In the genomic region with DNA sequence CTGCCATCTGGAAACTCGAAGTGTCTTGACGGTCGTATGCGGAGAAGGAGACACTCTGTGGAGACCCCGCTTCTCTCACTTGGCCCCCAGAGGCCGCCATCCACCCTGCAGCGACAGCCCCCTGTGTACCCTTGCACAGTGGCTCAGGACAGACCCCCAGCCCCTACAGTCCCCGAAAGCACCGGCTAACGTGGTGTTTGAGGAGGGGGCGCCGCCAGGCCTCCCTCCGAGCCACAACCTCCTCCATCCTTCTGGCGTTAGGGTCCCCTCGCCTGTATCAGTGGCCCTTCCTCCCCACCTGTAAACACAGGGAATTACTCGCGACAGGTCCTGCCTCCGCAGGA, we compare ENCODE assay signal across 15 cellular contexts.
"Had no signal": no experiment of that assay in that cellular context is flagged by ENCODE, and none has a peak within 500 bp of the region (broad histone marks: within the 10 kb centered on the region; RNA-seq: fewer than 3 reads in every experiment).

No MANE protein-coding gene starts in this region.

- H3K27me3 Mint-ChIP-seq: naive B cell had no signal

- H3K4me1 ChIP-seq: adrenal gland, heart left ventricle, pancreas had no signal

- ATAC-seq: activated CD4-positive, CD25-positive, alpha-beta regulatory T cell treated with anti-CD3 and anti-CD28 coated beads, Interleukin-2, amount 50 U/mL, for 24 hours; activated naive CD4-positive, alpha-beta T cell treated with anti-CD3 and anti-CD28 coated beads, Interleukin-2, amount 50 U/mL, for 72 hours; heart left ventricle; mucosa of descending colon; stimulated activated effector memory CD8-positive, alpha-beta T cell treated with anti-CD3 and anti-CD28 coated beads, Interleukin-12 subunit alpha, Interleukin-12 subunit beta, amount 100 ng/mL, for 72 hours had no signal

- H3K27ac ChIP-seq: adrenal gland, heart left ventricle, neutrophil had no signal

- H3K36me3 ChIP-seq: adrenal gland, pancreas had no signal

- H3K27me3 ChIP-seq: adrenal gland, heart left ventricle, neutrophil, pancreas had no signal

- H3K27ac Mint-ChIP-seq: activated naive CD4-positive, alpha-beta T cell treated with anti-CD3 and anti-CD28 coated beads, Interleukin-2, amount 50 U/mL, for 72 hours; immature natural killer cell; stimulated activated effector memory CD8-positive, alpha-beta T cell treated with anti-CD3 and anti-CD28 coated beads, Interleukin-12 subunit alpha, Interleukin-12 subunit beta, amount 100 ng/mL, for 72 hours had no signal

- H3K9me3 Mint-ChIP-seq: activated naive CD4-positive, alpha-beta T cell treated with anti-CD3 and anti-CD28 coated beads, Interleukin-2, amount 50 U/mL, for 72 hours; immature natural killer cell; naive B cell; stimulated activated effector memory CD8-positive, alpha-beta T cell treated with anti-CD3 and anti-CD28 coated beads, Interleukin-12 subunit alpha, Interleukin-12 subunit beta, amount 100 ng/mL, for 72 hours had no signal

- H3K36me3 Mint-ChIP-seq: activated naive CD4-positive, alpha-beta T cell treated with anti-CD3 and anti-CD28 coated beads, Interleukin-2, amount 50 U/mL, for 72 hours; naive B cell had no signal

- H3K4me3 ChIP-seq: adrenal gland, heart left ventricle, mucosa of descending colon, pancreas had no signal

- H3K4me1 Mint-ChIP-seq: immature natural killer cell; naive B cell; stimulated activated effector memory CD8-positive, alpha-beta T cell treated with anti-CD3 and anti-CD28 coated beads, Interleukin-12 subunit alpha, Interleukin-12 subunit beta, amount 100 ng/mL, for 72 hours had no signal

- H3K4me3 Mint-ChIP-seq: immature natural killer cell; naive B cell; stimulated activated effector memory CD8-positive, alpha-beta T cell treated with anti-CD3 and anti-CD28 coated beads, Interleukin-12 subunit alpha, Interleukin-12 subunit beta, amount 100 ng/mL, for 72 hours had no signal

- H3K9me3 ChIP-seq: adrenal gland, heart left ventricle, mucosa of descending colon, neutrophil, pancreas had no signal

- DNase-seq: activated gamma-delta T cell treated with Interleukin-2 at 50 U/mL for 16 hours; adrenal gland; immature natural killer cell; kidney glomerular epithelial cell; mesenchymal stem cell; naive B cell; stimulated activated CD4-positive, alpha-beta T cell treated with anti-CD3 and anti-CD28 coated beads, Interleukin-4, amount 100 ng/mL, for 24 hours; T1000 had no signal
